In the genomic region with DNA sequence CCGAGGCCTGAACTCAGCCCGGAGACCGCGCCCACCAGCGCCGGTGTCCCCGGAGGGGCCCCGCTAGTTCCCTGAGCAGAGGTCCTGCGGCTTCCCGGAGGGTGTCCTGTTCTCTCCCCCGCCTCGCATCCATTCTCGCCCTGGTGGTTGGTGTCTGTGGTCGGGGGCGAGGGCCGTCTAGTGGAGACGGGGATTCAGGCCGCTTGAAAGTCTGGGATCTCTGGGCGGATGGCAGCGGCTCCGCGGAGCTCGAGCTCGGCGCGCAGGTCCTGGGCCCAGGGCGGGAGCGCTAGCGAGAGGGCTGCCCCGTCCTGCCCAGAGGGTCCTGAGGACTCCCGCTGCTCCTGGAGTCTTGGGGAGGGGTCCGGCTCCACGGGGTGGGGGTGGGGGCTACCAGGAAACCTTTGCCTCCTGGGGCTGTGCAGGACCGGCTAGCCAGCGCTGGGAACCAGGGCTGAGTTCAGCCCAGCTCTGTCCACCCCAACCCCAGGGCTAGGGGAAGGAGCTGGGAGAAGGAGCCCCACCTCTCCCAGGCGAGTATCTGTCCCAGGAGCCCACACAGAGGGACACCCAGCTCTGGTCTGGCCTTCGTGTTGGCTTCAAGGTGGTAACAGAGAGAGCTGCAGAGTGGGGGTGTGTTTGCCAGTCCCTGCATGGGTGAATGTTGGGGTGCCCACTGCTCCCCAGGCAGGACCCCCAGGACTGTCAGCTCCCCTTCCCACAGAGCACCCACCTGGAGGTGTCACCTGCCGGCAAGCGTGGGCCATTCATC, we compare ENCODE assay signal across 18 cellular contexts. TPM values are rescaled to one million over a fixed set of nuclear protein-coding genes. Genes with fewer than 3 reads are reported as not detected.
DNase-seq lines count a peak whose midpoint lies in the region; ATAC-seq and TF ChIP-seq lines count a peak whose summit lies in the region.
"Had no signal": no experiment of that assay in that cellular context is flagged by ENCODE, and none has a peak within 500 bp of the region (broad histone marks: within the 10 kb centered on the region; RNA-seq: fewer than 3 reads in every experiment).

No MANE protein-coding gene starts in this region.

- DNase-seq in H7 (peak; percentile 87), psoas muscle (no peak), NCI-H510A (lab: John Stamatoyannopoulos, UW) (no peak), NCI-H1092 (lab: John Stamatoyannopoulos, UW) (no peak), NCI-H510A treated with DMSO at 0.1 percent for 48 hours (lab: John Stamatoyannopoulos, UW) (no peak)
- DNase-seq: activated CD4-positive, CD25-positive, alpha-beta regulatory T cell; activated naive CD4-positive, alpha-beta T cell; body of pancreas; CD4-positive, alpha-beta T cell; effector memory CD4-positive, alpha-beta T cell; KBM-7; NCI-H1436; NCI-H524 treated with DMSO at 0.1 percent for 48 hours had no signal

- no peak for ATAC-seq in psoas muscle
- ATAC-seq: body of pancreas had no signal

- H3K4me3 ChIP-seq in H7 (ENCODE audit: insufficient read depth, low read depth, low read length) (peak overlapping the region; percentile 74), iPS-18c (ENCODE audit: insufficient read depth, low read depth, low read length) (peak overlapping the region; percentile 58), psoas muscle (peak overlapping the region; percentile 18)
- H3K4me3 ChIP-seq: body of pancreas had no signal

- H3K9me3 ChIP-seq in iPS-18c (ENCODE audit: control insufficient read depth, insufficient read depth, low read length) (no peaks in the 10 kb centered on the region), psoas muscle (no peaks in the 10 kb centered on the region)
- H3K9me3 ChIP-seq: body of pancreas had no signal

- H3K36me3 ChIP-seq in H7 (replicated peaks; ENCODE audit: control insufficient read depth, insufficient read depth, low read length) (no peaks in the 10 kb centered on the region), psoas muscle (ENCODE audit: insufficient read depth in 1 of 2, low read depth in 1 of 2) (no peaks in the 10 kb centered on the region)

- TF ChIP-seq CTCF in VCaP (conservative IDR thresholded peaks at IDR 0.05) (no peak), psoas muscle (IDR thresholded peaks at IDR 0.05) (no peak)

- H3K27ac ChIP-seq in VCaP: peak overlapping the region; percentile 79
- H3K27ac ChIP-seq in psoas muscle: no peak overlapping the region

- H3K4me1 ChIP-seq in psoas muscle: peaks cover 19% of the 10 kb centered on the region

- no peaks in the 10 kb centered on the region for H3K27me3 ChIP-seq in H7 (ENCODE audit: control insufficient read depth, insufficient read depth, low read length)
- peaks cover 0 to 42% (median 16%) of the 10 kb centered on the region in 3 donors for H3K27me3 ChIP-seq in psoas muscle (ENCODE audit: insufficient read depth in 3 of 3, low read length in 2 of 3)
- H3K27me3 ChIP-seq: body of pancreas had no signal

- intact Hi-C loops in psoas muscle (cut with DNase I): no loop called here

- 32 to 52% (median 40%) methylated on average over 17 to 39 of the region's 39 CpGs for WGBS in psoas muscle, 3 donors

RNA-seq across cellular contexts. Expression of a gene that starts 4.0 kb away (rescaled TPM):
- total RNA-seq in H7 (2014; rRNA removed; shearing (Covaris generic)): 21.3 and 23.2 TPM in 2 replicates
- 1 to 10 TPM; 1.7 to 2.3 (median 2.1) TPM for total RNA-seq in psoas muscle
- polyA plus RNA-seq in psoas muscle: 1 to 10 TPM in 2 of 3 donors, under 1 TPM in 1; 0.77 to 2.3 (median 1.1) TPM

RNA-seq across cellular contexts. Expression of a gene that starts 20.5 kb away (rescaled TPM):
- total RNA-seq in H7 (2014; rRNA removed; shearing (Covaris generic)): 27.7 and 34.8 TPM in 2 replicates
- total RNA-seq in psoas muscle: 1 to 10 TPM; 3.5 to 7.5 (median 5.3) TPM
- polyA plus RNA-seq in psoas muscle: 1 to 10 TPM in 1 of 3 donors, under 1 TPM in 2; 0.73 to 1.4 (median 0.91) TPM

RNA-seq across cellular contexts. Expression of a gene that starts 26.4 kb away (rescaled TPM):
- 112 and 121 TPM in 2 replicates for total RNA-seq in H7 (2014; rRNA removed; shearing (Covaris generic))
- 10 to 100 TPM; 39.1 to 53.7 (median 42.8) TPM for total RNA-seq in psoas muscle
- 10 to 100 TPM; 43.2 to 74.3 (median 58.5) TPM for polyA plus RNA-seq in psoas muscle

RNA-seq across cellular contexts. Expression of a gene that starts 30.4 kb away (rescaled TPM):
- not detected in 2 replicates for total RNA-seq in H7 (2014; rRNA removed; shearing (Covaris generic))
- total RNA-seq in psoas muscle: not detected
- polyA plus RNA-seq in psoas muscle: under 1 TPM in 1 of 3 donors, not detected in 2; 0.08 TPM
- total RNA-seq: body of pancreas; CD4-positive, alpha-beta T cell; Daoy; fibroblast of villous mesenchyme; myocyte had no signal

RNA-seq across cellular contexts. Expression of a gene that starts 40.4 kb away (rescaled TPM):
- 238 and 257 TPM in 2 replicates for total RNA-seq in H7 (2014; rRNA removed; shearing (Covaris generic))
- total RNA-seq in psoas muscle: 100 to 1,000 TPM; 111 to 273 (median 230) TPM
- 100 to 1,000 TPM; 350 to 838 (median 389) TPM for polyA plus RNA-seq in psoas muscle

Comparison
In these comparisons a context has a peak if more than half of its experiments do, and no peak if none do; other contexts are left out.
1. H3K4me3 ChIP-seq: peak in every context shown above with its lines; median percentile 74 in H7; 58 in iPS-18c; 18 in psoas muscle.